In genomic region chr9:7333714-7334113, GRCh38 we compare ENCODE assay signal across 16 cellular contexts.
A peak's percentile ranks its signal among the peaks of the same experiment; 100 is the strongest.
DNase-seq lines count a peak whose midpoint lies in the region; ATAC-seq and TF ChIP-seq lines count a peak whose summit lies in the region.
"Had no signal": no experiment of that assay in that cellular context is flagged by ENCODE, and none has a peak within 500 bp of the region (broad histone marks: within the 10 kb centered on the region; RNA-seq: fewer than 3 reads in every experiment).

No MANE protein-coding gene starts in this region.

- no peaks in the 10 kb centered on the region for H3K36me3 Mint-ChIP-seq in MCF 10A (ENCODE audit: insufficient read depth, unreplicated experiment)
- H3K36me3 Mint-ChIP-seq in brain, result no peaks in the 10 kb centered on the region
- H3K36me3 Mint-ChIP-seq: CD8-positive, alpha-beta memory T cell had no signal

- intact Hi-C loops in MCF 10A (cut with micrococcal nuclease) (no loop called here), mammary epithelial cell (cut with micrococcal nuclease) (no loop called here)

- CTCF ChIA-PET in MCF 10A (lab: Yijun Ruan, JAX), result interaction anchor here (0.8 kb wide), 1 partner anchor 77 kb away, joined by 3 read pairs; no protein-coding TSS in a partner anchor
- CTCF ChIA-PET in mammary epithelial cell (lab: Charles Lee; ENCODE audit: low non-redundant PET), result no interaction called here

- H3K27me3 ChIP-seq in mammary epithelial cell (ENCODE audit: insufficient read depth, low read length) (no peaks in the 10 kb centered on the region), smooth muscle cell (ENCODE audit: low read depth) (no peaks in the 10 kb centered on the region)
- H3K27me3 ChIP-seq: BLaER1 had no signal

- H3K27me3 Mint-ChIP-seq in MCF 10A (ENCODE audit: insufficient read depth, unreplicated experiment), result no peaks in the 10 kb centered on the region
- peaks cover 4% of the 10 kb centered on the region for H3K27me3 Mint-ChIP-seq in brain

- no peaks in the 10 kb centered on the region for H3K36me3 ChIP-seq in mammary epithelial cell (ENCODE audit: insufficient read depth, low read length)
- no peaks in the 10 kb centered on the region for H3K36me3 ChIP-seq in smooth muscle cell (ENCODE audit: low read depth)
- H3K36me3 ChIP-seq: BLaER1 had no signal

- H3F3A ChIP-seq in smooth muscle cell (ENCODE audit: low read depth), result no peaks in the 10 kb centered on the region

- H3K27ac ChIP-seq in mammary epithelial cell (ENCODE audit: insufficient read depth, low read depth, low read length) (no peak overlapping the region), smooth muscle cell (ENCODE audit: low read depth) (no peak overlapping the region)
- H3K27ac ChIP-seq: 22Rv1, BLaER1 had no signal

- H3K4me1 ChIP-seq in mammary epithelial cell (ENCODE audit: insufficient read depth, low read length) (no peaks in the 10 kb centered on the region), smooth muscle cell (ENCODE audit: low read depth) (no peaks in the 10 kb centered on the region)
- H3K4me1 ChIP-seq: BLaER1, Caco-2 had no signal

- no peak overlapping the region for H2AFZ ChIP-seq in mammary epithelial cell (ENCODE audit: low read depth, low read length)
- no peak overlapping the region for H2AFZ ChIP-seq in smooth muscle cell (ENCODE audit: low read depth)

- dilution Hi-C loops in mammary epithelial cell (cut with HindIII; ENCODE audit: low sequenced_read_pairs), result no loop called here

- TF ChIP-seq CTCF in MCF 10A (IDR thresholded peaks at IDR 0.05; ENCODE audit: unreplicated experiment) (no peak), mammary epithelial cell (conservative IDR thresholded peaks at IDR 0.05 in 1 of 2, IDR thresholded peaks at IDR 0.05 in 1 of 2; ENCODE audit: extremely low read depth in 1 of 2, insufficient read depth in 1 of 2, low read depth in 1 of 2, low read length in 2 of 2) (no peak), brain (conservative IDR thresholded peaks at IDR 0.05) (no peak), fibroblast of villous mesenchyme (IDR thresholded peaks at IDR 0.05; ENCODE audit: insufficient read depth, low read depth, low read length) (no peak), smooth muscle cell (IDR thresholded peaks at IDR 0.05; ENCODE audit: borderline replicate concordance, insufficient read depth, poor library complexity, severe bottlenecking) (no peak)

- POLR2A ChIA-PET in MCF 10A (lab: Yijun Ruan, JAX), result no interaction called here

- H4K20me1 ChIP-seq in mammary epithelial cell (ENCODE audit: insufficient read depth, low read length), result no peaks in the 10 kb centered on the region
- H4K20me1 ChIP-seq in smooth muscle cell (ENCODE audit: low read depth), result no peaks in the 10 kb centered on the region
- H4K20me1 ChIP-seq: BLaER1 had no signal

- no peaks in the 10 kb centered on the region for H3K4me1 Mint-ChIP-seq in MCF 10A (ENCODE audit: insufficient read depth, unreplicated experiment)
- H3K4me1 Mint-ChIP-seq in brain, result peaks cover 33% of the 10 kb centered on the region
- H3K4me1 Mint-ChIP-seq: CD8-positive, alpha-beta memory T cell had no signal

- H3K9ac ChIP-seq in mammary epithelial cell (ENCODE audit: insufficient read depth, low read length) (no peak overlapping the region), smooth muscle cell (ENCODE audit: low read depth) (no peak overlapping the region)
- H3K9ac ChIP-seq: BLaER1 had no signal

- no peaks in the 10 kb centered on the region for H3K9me3 ChIP-seq in mammary epithelial cell (replicated peaks; ENCODE audit: insufficient read depth, low read length)
- H3K9me3 ChIP-seq in smooth muscle cell (replicated peaks; ENCODE audit: low read depth), result no peaks in the 10 kb centered on the region
- H3K9me3 ChIP-seq: BLaER1, Caco-2 had no signal

- H3K27ac Mint-ChIP-seq in MCF 10A (ENCODE audit: low read depth, unreplicated experiment), result no peak overlapping the region
- peak overlapping the region in 4 of 5 experiments; percentile 8 to 93 (median 49) for H3K27ac Mint-ChIP-seq in brain
- H3K27ac Mint-ChIP-seq: H9 had no signal

- H3K4me3 Mint-ChIP-seq in MCF 10A (ENCODE audit: unreplicated experiment) (no peak overlapping the region), brain (no peak overlapping the region)
- H3K4me3 Mint-ChIP-seq: CD8-positive, alpha-beta memory T cell; H9 had no signal

- in situ Hi-C loops in mammary epithelial cell (cut with MboI; ENCODE audit: low sequenced_read_pairs in 2 of 2), result no loop called here

- no peaks in the 10 kb centered on the region for H3K9me3 Mint-ChIP-seq in MCF 10A (ENCODE audit: unreplicated experiment)
- H3K9me3 Mint-ChIP-seq in brain, result peaks cover 0 to 1% (median 0%) of the 10 kb centered on the region in 5 experiments
- H3K9me3 Mint-ChIP-seq: H9 had no signal

- 19% methylated on average over 1 of the region's 1 CpG for WGBS in mammary epithelial cell (ENCODE audit: low coverage, missing lambda C conversion rate)
- WGBS in smooth muscle cell (ENCODE audit: low lambda C conversion rate), result 80% methylated on average over 1 of the region's 1 CpG

- no peak overlapping the region for H3K4me2 ChIP-seq in mammary epithelial cell (ENCODE audit: insufficient read depth, low read depth, low read length)
- no peak overlapping the region for H3K4me2 ChIP-seq in smooth muscle cell
- H3K4me2 ChIP-seq: BLaER1 had no signal

- no peak overlapping the region for H3K4me3 ChIP-seq in mammary epithelial cell (replicated peaks in 1 of 3; ENCODE audit: insufficient read depth in 1 of 3, low read depth in 2 of 3, low read length in 3 of 3)
- no peak overlapping the region for H3K4me3 ChIP-seq in fibroblast of villous mesenchyme (ENCODE audit: low read depth, low read length)
- no peak overlapping the region for H3K4me3 ChIP-seq in smooth muscle cell
- H3K4me3 ChIP-seq: BLaER1 had no signal

- BruUV-seq in MCF 10A (replicated peaks; lab: Mats Ljungman, UMichigan) (no TSS peak), mammary epithelial cell (replicated peaks; lab: Mats Ljungman, UMichigan) (no TSS peak)

- peak; percentile 36 for DNase-seq in MCF 10A (ENCODE audit: unreplicated experiment)
- no peak for DNase-seq in mammary epithelial cell
- peak; percentile 41 for DNase-seq in fibroblast of villous mesenchyme (ENCODE audit: low read depth)
- DNase-seq in smooth muscle cell (lab: John Stamatoyannopoulos, UW; ENCODE audit: unreplicated experiment), result no peak
- no peak for DNase-seq in activated CD4-positive, CD25-positive, alpha-beta regulatory T cell treated with anti-CD3 and anti-CD28 coated beads, Interleukin-2, amount 50 U/mL, for 72 hours
- DNase-seq: AML-193; Caco-2; CD8-positive, alpha-beta memory T cell; DMS53; EL; GOT3; H9 had no signal

- H3K79me2 ChIP-seq in mammary epithelial cell (ENCODE audit: insufficient read depth, low read length), result no peaks in the 10 kb centered on the region
- no peaks in the 10 kb centered on the region for H3K79me2 ChIP-seq in smooth muscle cell (ENCODE audit: low read depth)

- ATAC-seq in GM18861 (IDR thresholded peaks at IDR 0.05; ENCODE audit: unreplicated experiment), result no peak

Comparison
In these comparisons a context has a peak if more than half of its experiments do, and no peak if none do; other contexts are left out.
1. DNase-seq: peak in MCF 10A (single experiment) and fibroblast of villous mesenchyme (single experiment); none in mammary epithelial cell (single experiment), smooth muscle cell (single experiment) and activated CD4-positive, CD25-positive, alpha-beta regulatory T cell treated with anti-CD3 and anti-CD28 coated beads, Interleukin-2, amount 50 U/mL, for 72 hours (single experiment).